In the genomic region with DNA sequence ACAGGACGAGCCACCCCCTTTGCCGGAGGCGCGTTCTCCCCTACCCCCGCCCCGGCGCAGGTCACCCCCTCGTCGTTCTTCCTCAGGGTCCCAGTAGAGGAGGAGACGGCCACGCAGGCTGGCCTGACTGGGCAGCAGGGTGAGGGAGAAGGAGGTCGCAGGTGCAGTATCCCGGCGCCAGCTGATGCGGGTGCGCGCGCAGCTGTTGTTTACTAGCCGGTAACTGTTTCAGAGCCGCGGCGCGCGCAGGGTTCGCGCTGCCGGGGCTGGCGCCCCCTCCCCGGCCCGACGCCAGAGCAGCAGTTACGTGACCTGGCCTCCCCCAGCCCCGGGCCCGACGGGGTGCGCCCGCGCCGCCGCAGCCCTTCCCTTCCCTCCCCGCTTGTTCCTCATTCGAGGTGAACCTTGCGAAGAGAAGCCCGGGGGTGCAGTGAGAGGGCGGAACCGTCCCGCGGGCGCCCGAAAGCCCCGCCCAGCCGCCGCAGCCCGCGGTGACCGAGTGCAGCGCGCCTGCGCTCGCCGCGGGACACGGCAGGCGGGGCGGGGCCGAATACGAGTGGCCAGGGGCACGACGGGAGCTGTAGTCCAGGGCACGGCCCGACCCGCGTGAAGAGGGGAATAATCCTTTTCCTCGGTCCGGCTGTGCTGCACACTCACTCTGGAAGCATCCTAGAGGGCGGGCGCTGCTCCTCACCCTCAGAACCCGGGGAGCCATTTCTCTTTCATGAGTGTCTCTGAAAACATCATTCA, we compare ENCODE assay signal across 8 cellular contexts. TPM values are rescaled to one million over a fixed set of nuclear protein-coding genes. Genes with fewer than 3 reads are reported as not detected.
DNase-seq lines count a peak whose midpoint lies in the region; ATAC-seq and TF ChIP-seq lines count a peak whose summit lies in the region.

A gene (minus strand): TSS at position 225 of the 750 bp plus-strand sequence. CDS start 1,101 bp downstream, outside the sequence.

- H3K9me3 Mint-ChIP-seq in activated naive CD4-positive, alpha-beta T cell treated with anti-CD3 and anti-CD28 coated beads, Interleukin-2, amount 50 U/mL, for 24 hours = no peaks in the 10 kb centered on the region

- no peaks in the 10 kb centered on the region for H3K27me3 Mint-ChIP-seq in activated naive CD4-positive, alpha-beta T cell treated with anti-CD3 and anti-CD28 coated beads, Interleukin-2, amount 50 U/mL, for 24 hours

- H3K27ac Mint-ChIP-seq in activated naive CD4-positive, alpha-beta T cell treated with anti-CD3 and anti-CD28 coated beads, Interleukin-2, amount 50 U/mL, for 24 hours = peak within 1 kb of the TSS; percentile 97

- CTCF ChIA-PET in HEK293T (lab: Yijun Ruan, JAX) = no interaction called here

- H3K36me3 Mint-ChIP-seq in activated naive CD4-positive, alpha-beta T cell treated with anti-CD3 and anti-CD28 coated beads, Interleukin-2, amount 50 U/mL, for 24 hours = peaks cover 17% of the 10 kb centered on the region

- peaks cover 63% of the 10 kb centered on the region for H3K4me1 Mint-ChIP-seq in activated naive CD4-positive, alpha-beta T cell treated with anti-CD3 and anti-CD28 coated beads, Interleukin-2, amount 50 U/mL, for 24 hours

- peak within 1 kb of the TSS; percentile 92 for H3K4me3 Mint-ChIP-seq in activated naive CD4-positive, alpha-beta T cell treated with anti-CD3 and anti-CD28 coated beads, Interleukin-2, amount 50 U/mL, for 24 hours

- TF ChIP-seq CTCF in omental fat pad (IDR thresholded peaks at IDR 0.05) = peak in 1 of 3 donors; percentile 6

- POLR2A ChIA-PET in HEK293T (lab: Yijun Ruan, JAX) = interaction anchor here (0.7 to 2.2 kb wide), 10 partner anchors 9 to 249 kb away, joined by 3 to 13 read pairs (median 4); a partner anchor contains a TSS

- peak within 1 kb of the TSS; percentile 94 for H3K27ac ChIP-seq in temporal lobe (ENCODE audit: low read depth, low read length)

- peak; percentile 96 for ATAC-seq in SK-N-SH treated with all-trans-retinoic acid at 6 μM for 48 hours
- peak; percentile 98 for ATAC-seq in omental fat pad (ENCODE audit: low FRiP score)

- DNase-seq in GM04503 (ENCODE audit: low read depth) = peak; percentile 49
- DNase-seq in HEK293T (ENCODE audit: extremely low spot score) = peak; percentile 85
- DNase-seq in MV-4-11 (lab: John Stamatoyannopoulos, UW) = peak; percentile 90
- DNase-seq in globus pallidus (ENCODE audit: low spot score) = peak; percentile 91
- peak; percentile 81 for DNase-seq in omental fat pad (ENCODE audit: low spot score)

TF ChIP-seq in HEK293T, 16 proteins besides CTCF, POLR2A, EP300 and RAD21:
- no peak for TF ChIP-seq NFRKB (IDR thresholded peaks at IDR 0.05)
- no peak for TF ChIP-seq FOXK2 (IDR thresholded peaks at IDR 0.05)
- TF ChIP-seq LEF1 (IDR thresholded peaks at IDR 0.05; ENCODE audit: borderline replicate concordance) = no peak
- TF ChIP-seq L3MBTL2 (conservative IDR thresholded peaks at IDR 0.05) = no peak
- TF ChIP-seq ELF4 (IDR thresholded peaks at IDR 0.05) = no peak
- TF ChIP-seq ZNF384 (IDR thresholded peaks at IDR 0.05) = no peak
- no peak for TF ChIP-seq BHLHE40 (IDR thresholded peaks at IDR 0.05; ENCODE audit: borderline replicate concordance)
- TF ChIP-seq FOXM1 (IDR thresholded peaks at IDR 0.05; ENCODE audit: borderline replicate concordance) = no peak
- no peak for TF ChIP-seq SUZ12 (IDR thresholded peaks at IDR 0.05)
- TF ChIP-seq HDGF (IDR thresholded peaks at IDR 0.05; ENCODE audit: borderline replicate concordance) = no peak
- no peak for TF ChIP-seq SP1 (IDR thresholded peaks at IDR 0.05)
- TF ChIP-seq FOXA1 (IDR thresholded peaks at IDR 0.05) = no peak
- no peak for TF ChIP-seq ARNT (IDR thresholded peaks at IDR 0.05)
- TF ChIP-seq, protein P1, sequence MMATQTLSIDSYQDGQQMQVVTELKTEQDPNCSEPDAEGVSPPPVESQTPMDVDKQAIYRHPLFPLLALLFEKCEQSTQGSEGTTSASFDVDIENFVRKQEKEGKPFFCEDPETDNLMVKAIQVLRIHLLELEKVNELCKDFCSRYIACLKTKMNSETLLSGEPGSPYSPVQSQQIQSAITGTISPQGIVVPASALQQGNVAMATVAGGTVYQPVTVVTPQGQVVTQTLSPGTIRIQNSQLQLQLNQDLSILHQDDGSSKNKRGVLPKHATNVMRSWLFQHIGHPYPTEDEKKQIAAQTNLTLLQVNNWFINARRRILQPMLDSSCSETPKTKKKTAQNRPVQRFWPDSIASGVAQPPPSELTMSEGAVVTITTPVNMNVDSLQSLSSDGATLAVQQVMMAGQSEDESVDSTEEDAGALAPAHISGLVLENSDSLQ (IDR thresholded peaks at IDR 0.05) = no peak
- TF ChIP-seq CTBP1 (IDR thresholded peaks at IDR 0.05; ENCODE audit: borderline replicate concordance) = no peak
- no peak for TF ChIP-seq TARDBP (IDR thresholded peaks at IDR 0.05)

TF ChIP-seq in SK-N-SH treated with all-trans-retinoic acid at 6 μM for 48 hours, 23 proteins besides CTCF, POLR2A, EP300 and RAD21:
- TF ChIP-seq, protein P2, sequence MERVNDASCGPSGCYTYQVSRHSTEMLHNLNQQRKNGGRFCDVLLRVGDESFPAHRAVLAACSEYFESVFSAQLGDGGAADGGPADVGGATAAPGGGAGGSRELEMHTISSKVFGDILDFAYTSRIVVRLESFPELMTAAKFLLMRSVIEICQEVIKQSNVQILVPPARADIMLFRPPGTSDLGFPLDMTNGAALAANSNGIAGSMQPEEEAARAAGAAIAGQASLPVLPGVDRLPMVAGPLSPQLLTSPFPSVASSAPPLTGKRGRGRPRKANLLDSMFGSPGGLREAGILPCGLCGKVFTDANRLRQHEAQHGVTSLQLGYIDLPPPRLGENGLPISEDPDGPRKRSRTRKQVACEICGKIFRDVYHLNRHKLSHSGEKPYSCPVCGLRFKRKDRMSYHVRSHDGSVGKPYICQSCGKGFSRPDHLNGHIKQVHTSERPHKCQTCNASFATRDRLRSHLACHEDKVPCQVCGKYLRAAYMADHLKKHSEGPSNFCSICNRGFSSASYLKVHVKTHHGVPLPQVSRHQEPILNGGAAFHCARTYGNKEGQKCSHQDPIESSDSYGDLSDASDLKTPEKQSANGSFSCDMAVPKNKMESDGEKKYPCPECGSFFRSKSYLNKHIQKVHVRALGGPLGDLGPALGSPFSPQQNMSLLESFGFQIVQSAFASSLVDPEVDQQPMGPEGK (CRISPR knock-in tag; IDR thresholded peaks at IDR 0.05; ENCODE audit: borderline replicate concordance) = no peak
- no peak for TF ChIP-seq ISL1 (CRISPR knock-in tag; IDR thresholded peaks at IDR 0.05)
- TF ChIP-seq TCF4 (CRISPR knock-in tag; IDR thresholded peaks at IDR 0.05; ENCODE audit: borderline replicate concordance) = no peak
- no peak for TF ChIP-seq ZNF70 (CRISPR knock-in tag; IDR thresholded peaks at IDR 0.05)
- no peak for TF ChIP-seq OSR1 (CRISPR knock-in tag; IDR thresholded peaks at IDR 0.05)
- TF ChIP-seq ARNTL (CRISPR knock-in tag; IDR thresholded peaks at IDR 0.05; ENCODE audit: borderline replicate concordance, low read depth) = no peak
- TF ChIP-seq BACH2 (CRISPR knock-in tag; IDR thresholded peaks at IDR 0.05; ENCODE audit: borderline replicate concordance) = no peak
- TF ChIP-seq, protein P3, sequence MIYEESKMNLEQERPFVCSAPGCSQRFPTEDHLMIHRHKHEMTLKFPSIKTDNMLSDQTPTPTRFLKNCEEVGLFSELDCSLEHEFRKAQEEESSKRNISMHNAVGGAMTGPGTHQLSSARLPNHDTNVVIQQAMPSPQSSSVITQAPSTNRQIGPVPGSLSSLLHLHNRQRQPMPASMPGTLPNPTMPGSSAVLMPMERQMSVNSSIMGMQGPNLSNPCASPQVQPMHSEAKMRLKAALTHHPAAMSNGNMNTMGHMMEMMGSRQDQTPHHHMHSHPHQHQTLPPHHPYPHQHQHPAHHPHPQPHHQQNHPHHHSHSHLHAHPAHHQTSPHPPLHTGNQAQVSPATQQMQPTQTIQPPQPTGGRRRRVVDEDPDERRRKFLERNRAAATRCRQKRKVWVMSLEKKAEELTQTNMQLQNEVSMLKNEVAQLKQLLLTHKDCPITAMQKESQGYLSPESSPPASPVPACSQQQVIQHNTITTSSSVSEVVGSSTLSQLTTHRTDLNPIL (CRISPR knock-in tag; IDR thresholded peaks at IDR 0.05; ENCODE audit: low read depth) = no peak
- no peak for TF ChIP-seq GLIS3 (CRISPR knock-in tag; IDR thresholded peaks at IDR 0.05)
- no peak for TF ChIP-seq SNAI2 (CRISPR knock-in tag; IDR thresholded peaks at IDR 0.05)
- no peak for TF ChIP-seq ZNF8 (CRISPR knock-in tag; IDR thresholded peaks at IDR 0.05)
- no peak for TF ChIP-seq PPARA (CRISPR knock-in tag; IDR thresholded peaks at IDR 0.05; ENCODE audit: borderline replicate concordance)
- no peak for TF ChIP-seq RARB (CRISPR knock-in tag; IDR thresholded peaks at IDR 0.05)
- TF ChIP-seq, protein P4, sequence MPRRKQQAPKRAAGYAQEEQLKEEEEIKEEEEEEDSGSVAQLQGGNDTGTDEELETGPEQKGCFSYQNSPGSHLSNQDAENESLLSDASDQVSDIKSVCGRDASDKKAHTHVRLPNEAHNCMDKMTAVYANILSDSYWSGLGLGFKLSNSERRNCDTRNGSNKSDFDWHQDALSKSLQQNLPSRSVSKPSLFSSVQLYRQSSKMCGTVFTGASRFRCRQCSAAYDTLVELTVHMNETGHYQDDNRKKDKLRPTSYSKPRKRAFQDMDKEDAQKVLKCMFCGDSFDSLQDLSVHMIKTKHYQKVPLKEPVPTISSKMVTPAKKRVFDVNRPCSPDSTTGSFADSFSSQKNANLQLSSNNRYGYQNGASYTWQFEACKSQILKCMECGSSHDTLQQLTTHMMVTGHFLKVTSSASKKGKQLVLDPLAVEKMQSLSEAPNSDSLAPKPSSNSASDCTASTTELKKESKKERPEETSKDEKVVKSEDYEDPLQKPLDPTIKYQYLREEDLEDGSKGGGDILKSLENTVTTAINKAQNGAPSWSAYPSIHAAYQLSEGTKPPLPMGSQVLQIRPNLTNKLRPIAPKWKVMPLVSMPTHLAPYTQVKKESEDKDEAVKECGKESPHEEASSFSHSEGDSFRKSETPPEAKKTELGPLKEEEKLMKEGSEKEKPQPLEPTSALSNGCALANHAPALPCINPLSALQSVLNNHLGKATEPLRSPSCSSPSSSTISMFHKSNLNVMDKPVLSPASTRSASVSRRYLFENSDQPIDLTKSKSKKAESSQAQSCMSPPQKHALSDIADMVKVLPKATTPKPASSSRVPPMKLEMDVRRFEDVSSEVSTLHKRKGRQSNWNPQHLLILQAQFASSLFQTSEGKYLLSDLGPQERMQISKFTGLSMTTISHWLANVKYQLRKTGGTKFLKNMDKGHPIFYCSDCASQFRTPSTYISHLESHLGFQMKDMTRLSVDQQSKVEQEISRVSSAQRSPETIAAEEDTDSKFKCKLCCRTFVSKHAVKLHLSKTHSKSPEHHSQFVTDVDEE (CRISPR knock-in tag; IDR thresholded peaks at IDR 0.05) = no peak
- no peak for TF ChIP-seq CSDC2 (CRISPR knock-in tag; IDR thresholded peaks at IDR 0.05)
TF ChIP-seq in SK-N-SH treated with all-trans-retinoic acid at 6 μM for 48 hours: peak in this region for 0.

RNA-seq across cellular contexts. Expression of the gene that starts here (rescaled TPM):
- total RNA-seq in omental fat pad (10 to 100 TPM; 20.0 to 43.3 (median 33.5) TPM), temporal lobe (36.6 TPM)

Comparison
In these comparisons a context has a peak if more than half of its experiments do, and no peak if none do; other contexts are left out.
1. Peak in every context shown above with its lines: DNase-seq, ATAC-seq and H3K27ac ChIP-seq.